ENCODE assay signal across 8 cellular contexts in the genomic region with DNA sequence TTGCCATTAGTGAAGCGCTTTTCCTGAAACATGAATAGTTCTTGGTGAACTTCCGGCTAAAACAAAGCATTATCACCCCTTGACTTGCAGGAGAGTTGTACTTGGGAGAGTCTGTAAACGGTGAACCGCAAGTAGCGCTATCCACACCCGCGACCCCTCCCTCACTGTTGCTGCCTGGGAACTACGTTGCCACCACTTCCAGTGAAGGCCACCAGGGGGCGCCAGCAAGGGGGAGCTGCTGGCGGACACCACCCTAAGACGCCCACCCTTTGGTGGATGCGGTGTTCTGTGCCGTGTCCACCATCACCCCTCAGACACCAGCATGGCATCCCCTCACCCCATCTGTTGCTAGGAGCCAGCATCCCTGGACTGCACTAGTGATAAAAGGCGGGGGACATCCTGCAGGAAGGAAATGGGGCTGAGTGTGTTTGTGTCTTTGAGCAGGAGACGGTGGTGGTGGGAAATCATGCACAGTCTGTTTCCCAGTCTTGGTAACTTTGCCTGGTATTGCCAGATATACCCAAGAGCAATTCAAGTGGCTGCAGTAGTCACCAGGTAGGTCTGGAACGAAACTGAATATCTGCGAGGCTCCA.
DNase-seq lines count a peak whose midpoint lies in the region; ATAC-seq and TF ChIP-seq lines count a peak whose summit lies in the region.

No MANE protein-coding gene starts in this region.

- H4K20me1 ChIP-seq in DOHH2 (ENCODE audit: control insufficient read depth, insufficient read depth, low read depth, low read length) (no peaks in the 10 kb centered on the region), OCI-LY7 (ENCODE audit: insufficient read depth, low read length) (no peaks in the 10 kb centered on the region)

- H3K4me3 ChIP-seq in DOHH2 (ENCODE audit: low read length) (no peak overlapping the region), OCI-LY7 (ENCODE audit: low read depth, low read length, poor library complexity, severe bottlenecking) (no peak overlapping the region), aorta (ENCODE audit: low read length in 2 of 2) (no peak overlapping the region)

- 54 to 60% methylated on average over 17 of the region's 17 CpGs for WGBS in aorta, 2 donors

- H3K9me3 Mint-ChIP-seq in memory B cell, result peaks cover 1% of the 10 kb centered on the region

- POLR2A ChIA-PET in OCI-LY7 (lab: Charles Lee), result no interaction called here

- no peak overlapping the region for H2AFZ ChIP-seq in OCI-LY7 (ENCODE audit: low read length)

- no peak overlapping the region for H3K27ac Mint-ChIP-seq in memory B cell

- H3K36me3 ChIP-seq in DOHH2 (ENCODE audit: control insufficient read depth, low read length), result no peaks in the 10 kb centered on the region
- H3K36me3 ChIP-seq in OCI-LY7 (ENCODE audit: insufficient read depth, low read length), result no peaks in the 10 kb centered on the region
- H3K36me3 ChIP-seq in aorta (ENCODE audit: control insufficient read depth in 1 of 2, insufficient read depth in 2 of 2, low read length in 1 of 2), result no peaks in the 10 kb centered on the region

- H3K79me2 ChIP-seq in DOHH2 (ENCODE audit: control insufficient read depth, low read length), result no peaks in the 10 kb centered on the region
- H3K79me2 ChIP-seq in OCI-LY7 (ENCODE audit: insufficient read depth, low read depth, low read length), result no peaks in the 10 kb centered on the region

- H3K4me2 ChIP-seq in DOHH2 (ENCODE audit: low read length) (no peak overlapping the region), OCI-LY7 (ENCODE audit: low read length) (no peak overlapping the region)

- DNase-seq in OCI-LY7 (ENCODE audit: low spot score) (peak; percentile 5), astrocyte of the hippocampus (ENCODE audit: low read depth, low spot score) (peak; percentile 16), memory B cell (ENCODE audit: low spot score in 2 of 2) (peak; percentile 21 to 46), aorta (peak in 1 of 2 donors; percentile 78), GM19240 (ENCODE audit: insufficient read length, low spot score) (no peak), mucosa of gallbladder (ENCODE audit: low spot score) (no peak)

- CTCF ChIA-PET in OCI-LY7 (lab: Charles Lee; ENCODE audit: unreplicated experiment), result no interaction called here

- H3K36me3 Mint-ChIP-seq in memory B cell, result no peaks in the 10 kb centered on the region

- H3K4me1 Mint-ChIP-seq in memory B cell, result no peaks in the 10 kb centered on the region

- no TSS peak for BruUV-seq in OCI-LY7 (replicated peaks; lab: Mats Ljungman, UMichigan)

- no peaks in the 10 kb centered on the region for H3K9me3 ChIP-seq in DOHH2 (ENCODE audit: control insufficient read depth, insufficient read depth, low read length)
- H3K9me3 ChIP-seq in OCI-LY7 (ENCODE audit: low read length), result 0 out of 2 replicates have a peak, but pooled peaks cover 6% of the 10 kb centered on the region
- no peaks in the 10 kb centered on the region for H3K9me3 ChIP-seq in aorta (ENCODE audit: control insufficient read depth, low read length)

- H3K27ac ChIP-seq in DOHH2 (ENCODE audit: low read depth, low read length) (no peak overlapping the region), OCI-LY7 (ENCODE audit: low read depth, low read length, poor library complexity, severe bottlenecking) (no peak overlapping the region), aorta (ENCODE audit: low read depth in 1 of 2, low read length in 2 of 2) (no peak overlapping the region)

- intact Hi-C loops in OCI-LY7 (cut with micrococcal nuclease; ENCODE audit: unreplicated experiment) (no loop called here), aorta (cut with DNase I) (no loop called here)

- no peaks in the 10 kb centered on the region for H3F3A ChIP-seq in DOHH2 (ENCODE audit: control insufficient read depth, insufficient read depth)

- H3K27me3 ChIP-seq in DOHH2 (ENCODE audit: control insufficient read depth, low read length) (peaks cover 25% of the 10 kb centered on the region), aorta (ENCODE audit: control insufficient read depth in 1 of 2, insufficient read depth in 2 of 2, low read length in 1 of 2) (no peaks in the 10 kb centered on the region)

- no peak overlapping the region for H3K4me3 Mint-ChIP-seq in memory B cell

- H3K4me1 ChIP-seq in DOHH2 (ENCODE audit: control insufficient read depth, low read length) (no peaks in the 10 kb centered on the region), OCI-LY7 (ENCODE audit: insufficient read depth, low read length, poor library complexity, severe bottlenecking) (no peaks in the 10 kb centered on the region), aorta (ENCODE audit: control insufficient read depth in 1 of 2, insufficient read depth in 2 of 2, low read length in 2 of 2) (no peaks in the 10 kb centered on the region)

- H3K9me2 ChIP-seq in DOHH2 (replicated peaks; ENCODE audit: control insufficient read depth, low read length) (no peaks in the 10 kb centered on the region), OCI-LY7 (ENCODE audit: insufficient read depth, low read length) (no peaks in the 10 kb centered on the region)

- TF ChIP-seq CTCF in DOHH2 (IDR thresholded peaks at IDR 0.05; ENCODE audit: low read depth, low read length, poor library complexity, severe bottlenecking) (peak; percentile 87), OCI-LY7 (conservative IDR thresholded peaks at IDR 0.05; ENCODE audit: low read length) (peak; percentile 79)

- no peak for ATAC-seq in memory B cell (ENCODE audit: low read depth)
- peak; percentile 54 for ATAC-seq in aorta (ENCODE audit: low FRiP score)
- ATAC-seq in HG03095 (IDR thresholded peaks at IDR 0.05; ENCODE audit: unreplicated experiment), result no peak

- H3K27me3 Mint-ChIP-seq in memory B cell, result peaks cover 7% of the 10 kb centered on the region

Comparison
In these comparisons a context has a peak if more than half of its experiments do, and no peak if none do; other contexts are left out.
1. DNase-seq: peak in OCI-LY7 (single experiment), astrocyte of the hippocampus (single experiment) and memory B cell (2 of 2); none in GM19240 (single experiment) and mucosa of gallbladder (single experiment).